Comparison of ENCODE assay signal across 29 cellular contexts in the genomic region with DNA sequence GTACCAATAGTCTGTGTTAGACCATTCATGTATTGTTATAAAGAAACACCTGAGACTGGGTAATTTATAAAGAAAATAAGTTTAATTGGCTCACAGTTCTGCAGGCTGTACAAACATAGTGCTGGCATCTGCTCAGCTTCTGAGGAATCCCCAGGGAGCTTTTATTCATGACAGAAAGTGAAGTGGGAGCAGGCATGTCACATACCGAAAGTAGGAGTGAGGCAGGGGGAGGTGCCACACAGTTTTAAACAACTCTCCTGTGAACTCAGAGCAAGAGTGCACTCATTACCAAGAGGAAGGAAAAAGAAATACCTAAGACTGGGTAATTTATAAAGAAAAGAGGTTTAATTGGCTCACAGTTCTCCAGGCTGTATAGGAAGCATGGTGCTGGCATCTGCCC.
"Had no signal": no experiment of that assay in that cellular context is flagged by ENCODE, and none has a peak within 500 bp of the region (broad histone marks: within the 10 kb centered on the region; RNA-seq: fewer than 3 reads in every experiment).

No MANE protein-coding gene starts in this region.

- H3K36me3 ChIP-seq: brain microvascular endothelial cell, esophagus muscularis mucosa, gastrocnemius medialis, heart left ventricle, WERI-Rb-1 had no signal

- H3K27ac ChIP-seq: brain microvascular endothelial cell, coronary artery, dorsolateral prefrontal cortex, esophagus muscularis mucosa, foreskin keratinocyte, gastrocnemius medialis, heart left ventricle, WERI-Rb-1 had no signal

- H3K9me3 ChIP-seq: esophagus muscularis mucosa, gastrocnemius medialis had no signal

- H3K4me1 ChIP-seq: esophagus muscularis mucosa, foreskin keratinocyte, gastrocnemius medialis, heart left ventricle had no signal

- ATAC-seq: activated CD4-positive, CD25-positive, alpha-beta regulatory T cell treated with anti-CD3 and anti-CD28 coated beads, Interleukin-2, amount 50 U/mL, for 24 hours; activated CD8-positive, alpha-beta T cell treated with anti-CD3 and anti-CD28 coated beads for 36 hours; activated T-cell treated with anti-CD3 and anti-CD28 coated beads, Interleukin-2, amount 50 U/mL, for 4 hours; activated T-helper 17 cell treated with anti-CD3 and anti-CD28 coated beads, Interleukin-2, amount 50 U/mL, for 72 hours; foreskin keratinocyte; gastrocnemius medialis; heart left ventricle had no signal

- H3K27me3 ChIP-seq: brain microvascular endothelial cell, esophagus muscularis mucosa, foreskin keratinocyte, gastrocnemius medialis, heart left ventricle had no signal

- FAIRE-seq: bronchial epithelial cell had no signal

- H3K4me3 ChIP-seq: coronary artery, dorsolateral prefrontal cortex, esophagus muscularis mucosa, gastrocnemius medialis, heart left ventricle had no signal

- DNase-seq: activated B cell treated with CpG ODN at 0.5 μM for 24 hours; activated CD4-positive, alpha-beta T cell treated with anti-CD3 and anti-CD28 coated beads for 48 hours; activated CD4-positive, alpha-beta T cell treated with anti-CD3 and anti-CD28 coated beads, Interleukin-2, amount 50 U/mL, for 1 hour; activated CD4-positive, alpha-beta T cell treated with anti-CD3 and anti-CD28 coated beads, Interleukin-2, amount 50 U/mL, for 48 hours; activated CD8-positive, alpha-beta memory T cell treated with anti-CD3 and anti-CD28 coated beads for 24 hours; activated CD8-positive, alpha-beta T cell treated with anti-CD3 and anti-CD28 coated beads for 36 hours; activated effector memory CD4-positive, alpha-beta T cell treated with Interleukin-2 at 50 U/mL for 16 hours; activated gamma-delta T cell treated with Interleukin-2 at 50 U/mL for 16 hours; activated naive CD4-positive, alpha-beta T cell treated with anti-CD3 and anti-CD28 coated beads, Interleukin-2, amount 50 U/mL, for 16 hours; activated naive CD4-positive, alpha-beta T cell treated with Interleukin-2 at 50 U/mL for 16 hours; activated T-cell treated with anti-CD3 and anti-CD28 coated beads, Interleukin-2, amount 50 U/mL, for 4 hours; amniotic stem cell; anterior cingulate cortex; brain microvascular endothelial cell; dorsolateral prefrontal cortex; effector memory CD4-positive, alpha-beta T cell; endodermal cell; erythroblast; foreskin keratinocyte; gastrocnemius medialis; glutamatergic neuron; heart left ventricle; T-helper 2 cell; WERI-Rb-1 had no signal
